ENCODE assay signal across 20 cellular contexts in genomic region chr22:44200855-44201550, GRCh38. TPM values are rescaled to one million over a fixed set of nuclear protein-coding genes. Genes with fewer than 3 reads are reported as not detected.
A peak's percentile ranks its signal among the peaks of the same experiment; 100 is the strongest.
DNase-seq lines count a peak whose midpoint lies in the region; ATAC-seq and TF ChIP-seq lines count a peak whose summit lies in the region.
"Had no signal": no experiment of that assay in that cellular context is flagged by ENCODE, and none has a peak within 500 bp of the region (broad histone marks: within the 10 kb centered on the region; RNA-seq: fewer than 3 reads in every experiment).

No MANE protein-coding gene starts in this region.

- TF ChIP-seq CTCF in activated CD8-positive, alpha-beta T cell treated with anti-CD3 and anti-CD28 coated beads for 36 hours (IDR thresholded peaks at IDR 0.05): no peak
- no peak for TF ChIP-seq CTCF in chondrocyte (IDR thresholded peaks at IDR 0.05)
- TF ChIP-seq CTCF in sigmoid colon (IDR thresholded peaks at IDR 0.05): no peak

- H3K36me3 ChIP-seq in H7 (replicated peaks; ENCODE audit: control insufficient read depth, insufficient read depth, low read length) (no peaks in the 10 kb centered on the region), sigmoid colon (no peaks in the 10 kb centered on the region)

- intact Hi-C loops in activated CD8-positive, alpha-beta T cell treated with anti-CD3 and anti-CD28 coated beads for 36 hours (cut with micrococcal nuclease): no loop called here
- intact Hi-C loops in sigmoid colon (cut with DNase I): no loop called here

- H3K27me3 Mint-ChIP-seq in activated CD8-positive, alpha-beta T cell treated with anti-CD3 and anti-CD28 coated beads, Interleukin-2, amount 10 ng/mL, durations not matched to agents 7 days and 5 days (ENCODE audit: low read depth): no peaks in the 10 kb centered on the region
- no peaks in the 10 kb centered on the region for H3K27me3 Mint-ChIP-seq in activated CD8-positive, alpha-beta T cell treated with anti-CD3 and anti-CD28 coated beads for 36 hours
- H3K27me3 Mint-ChIP-seq in chondrocyte (ENCODE audit: low read depth) (peaks cover 15% of the 10 kb centered on the region), T-helper 17 cell (no peaks in the 10 kb centered on the region)
- H3K27me3 Mint-ChIP-seq: activated CD4-positive, alpha-beta T cell treated with anti-CD3 and anti-CD28 coated beads for 36 hours had no signal

- H3K4me1 ChIP-seq in sigmoid colon: peaks cover 0 to 20% (median 11%) of the 10 kb centered on the region in 4 donors

- peaks cover 61% of the 10 kb centered on the region for H3K36me3 Mint-ChIP-seq in activated CD8-positive, alpha-beta T cell treated with anti-CD3 and anti-CD28 coated beads, Interleukin-2, amount 10 ng/mL, durations not matched to agents 7 days and 5 days (ENCODE audit: low read depth)
- H3K36me3 Mint-ChIP-seq in activated CD8-positive, alpha-beta T cell treated with anti-CD3 and anti-CD28 coated beads for 36 hours (ENCODE audit: low read depth): peaks cover 23% of the 10 kb centered on the region
- H3K36me3 Mint-ChIP-seq in chondrocyte (ENCODE audit: low read depth) (no peaks in the 10 kb centered on the region), T-helper 17 cell (ENCODE audit: low read depth) (peaks cover 15% of the 10 kb centered on the region)

- H3K4me3 ChIP-seq in H7 (ENCODE audit: insufficient read depth, low read depth, low read length) (no peak overlapping the region), sigmoid colon (no peak overlapping the region)
- H3K4me3 ChIP-seq: GM12878 had no signal

- ATAC-seq in activated CD8-positive, alpha-beta T cell treated with anti-CD3 and anti-CD28 coated beads, Interleukin-2, amount 10 ng/mL, durations not matched to agents 7 days and 5 days: no peak
- no peak for ATAC-seq in activated CD8-positive, alpha-beta T cell treated with anti-CD3 and anti-CD28 coated beads for 36 hours
- ATAC-seq in T-helper 17 cell: no peak
- ATAC-seq: activated CD4-positive, alpha-beta T cell treated with anti-CD3 and anti-CD28 coated beads for 36 hours; GM12878; natural killer cell had no signal

- peaks cover 24% of the 10 kb centered on the region for H3K4me1 Mint-ChIP-seq in activated CD8-positive, alpha-beta T cell treated with anti-CD3 and anti-CD28 coated beads, Interleukin-2, amount 10 ng/mL, durations not matched to agents 7 days and 5 days (ENCODE audit: low read depth)
- peaks cover 6% of the 10 kb centered on the region for H3K4me1 Mint-ChIP-seq in activated CD8-positive, alpha-beta T cell treated with anti-CD3 and anti-CD28 coated beads for 36 hours (ENCODE audit: low read depth)
- H3K4me1 Mint-ChIP-seq in chondrocyte (ENCODE audit: low read depth): peaks cover 22% of the 10 kb centered on the region
- H3K4me1 Mint-ChIP-seq in T-helper 17 cell: peaks cover 10% of the 10 kb centered on the region
- H3K4me1 Mint-ChIP-seq: activated CD4-positive, alpha-beta T cell treated with anti-CD3 and anti-CD28 coated beads for 36 hours had no signal

- POLR2A ChIA-PET in activated CD8-positive, alpha-beta T cell treated with anti-CD3 and anti-CD28 coated beads, Interleukin-2, amount 10 ng/mL, durations not matched to agents 7 days and 5 days (lab: Charles Lee): no interaction called here
- POLR2A ChIA-PET in activated CD8-positive, alpha-beta T cell treated with anti-CD3 and anti-CD28 coated beads for 36 hours (lab: Charles Lee): interaction anchor here (1.2 kb wide), 1 partner anchor 11 kb away, joined by 4 read pairs; no protein-coding TSS in a partner anchor

- H3K9me3 ChIP-seq in sigmoid colon (no peaks in the 10 kb centered on the region), T-helper 17 cell (ENCODE audit: control insufficient read depth, low read length, poor library complexity, severe bottlenecking) (no peaks in the 10 kb centered on the region)

- no peak for TF ChIP-seq POLR2A in sigmoid colon (IDR thresholded peaks at IDR 0.05)

- peak overlapping the region; percentile 55 for H3K27ac Mint-ChIP-seq in activated CD8-positive, alpha-beta T cell treated with anti-CD3 and anti-CD28 coated beads, Interleukin-2, amount 10 ng/mL, durations not matched to agents 7 days and 5 days
- no peak overlapping the region for H3K27ac Mint-ChIP-seq in activated CD8-positive, alpha-beta T cell treated with anti-CD3 and anti-CD28 coated beads for 36 hours
- H3K27ac Mint-ChIP-seq in chondrocyte (ENCODE audit: unreplicated experiment) (no peak overlapping the region), T-helper 17 cell (no peak overlapping the region)
- H3K27ac Mint-ChIP-seq: activated CD4-positive, alpha-beta T cell treated with anti-CD3 and anti-CD28 coated beads for 36 hours; progenitor cell of endocrine pancreas had no signal

- no peak overlapping the region for H3K4me3 Mint-ChIP-seq in activated CD8-positive, alpha-beta T cell treated with anti-CD3 and anti-CD28 coated beads, Interleukin-2, amount 10 ng/mL, durations not matched to agents 7 days and 5 days
- H3K4me3 Mint-ChIP-seq in activated CD8-positive, alpha-beta T cell treated with anti-CD3 and anti-CD28 coated beads for 36 hours: no peak overlapping the region
- H3K4me3 Mint-ChIP-seq in chondrocyte (ENCODE audit: unreplicated experiment) (no peak overlapping the region), T-helper 17 cell (no peak overlapping the region)
- H3K4me3 Mint-ChIP-seq: activated CD4-positive, alpha-beta T cell treated with anti-CD3 and anti-CD28 coated beads for 36 hours; natural killer cell had no signal

- H3K9me3 Mint-ChIP-seq in activated CD8-positive, alpha-beta T cell treated with anti-CD3 and anti-CD28 coated beads, Interleukin-2, amount 10 ng/mL, durations not matched to agents 7 days and 5 days (ENCODE audit: insufficient read depth): no peaks in the 10 kb centered on the region
- no peaks in the 10 kb centered on the region for H3K9me3 Mint-ChIP-seq in activated CD8-positive, alpha-beta T cell treated with anti-CD3 and anti-CD28 coated beads for 36 hours
- no peaks in the 10 kb centered on the region for H3K9me3 Mint-ChIP-seq in chondrocyte (ENCODE audit: low read depth)
- H3K9me3 Mint-ChIP-seq: natural killer cell had no signal

- DNase-seq in activated CD8-positive, alpha-beta T cell treated with anti-CD3 and anti-CD28 coated beads, Interleukin-2, amount 10 ng/mL, durations not matched to agents 7 days and 5 days: no peak
- no peak for DNase-seq in activated CD8-positive, alpha-beta T cell treated with anti-CD3 and anti-CD28 coated beads for 36 hours
- peak; percentile 45 for DNase-seq in H7
- peak; percentile 68 for DNase-seq in chondrocyte (ENCODE audit: low spot score)
- DNase-seq in sigmoid colon: peak; percentile 67
- DNase-seq in NCI-H2196 (lab: John Stamatoyannopoulos, UW; ENCODE audit: unreplicated experiment): no peak
- DNase-seq in stimulated activated naive CD4-positive, alpha-beta T cell treated with Interleukin-2 at 50 U/mL for 16 hours (lab: John Stamatoyannopoulos, UW): no peak
- no peak for DNase-seq in T-helper 17 cell
- DNase-seq: activated CD4-positive, alpha-beta T cell treated with anti-CD3 and anti-CD28 coated beads for 36 hours; activated T-cell treated with anti-CD3 and anti-CD28 coated beads for 4 hours; natural killer cell; NCI-H1436; NCI-H446 treated with DMSO at 0.1 percent for 48 hours; SHP77 treated with DMSO at 0.1 percent for 48 hours; stimulated activated CD4-positive, alpha-beta T cell treated with anti-CD3 and anti-CD28 coated beads, Interleukin-12 subunit alpha, Interleukin-12 subunit beta, amount 100 ng/mL, for 4 hours; stimulated activated naive CD4-positive, alpha-beta T cell had no signal

- CTCF ChIA-PET in activated CD8-positive, alpha-beta T cell treated with anti-CD3 and anti-CD28 coated beads, Interleukin-2, amount 10 ng/mL, durations not matched to agents 7 days and 5 days (lab: Charles Lee): no interaction called here
- CTCF ChIA-PET in activated CD8-positive, alpha-beta T cell treated with anti-CD3 and anti-CD28 coated beads for 36 hours (lab: Charles Lee): no interaction called here

- H3K27me3 ChIP-seq in H7 (ENCODE audit: control insufficient read depth, insufficient read depth, low read length) (no peaks in the 10 kb centered on the region), sigmoid colon (no peaks in the 10 kb centered on the region)

- H3K27ac ChIP-seq in sigmoid colon: no peak overlapping the region

- no peak for TF ChIP-seq EP300 in sigmoid colon (IDR thresholded peaks at IDR 0.05)

- WGBS in sigmoid colon, 2 donors: 62 to 77% methylated on average over 17 of the region's 17 CpGs

RNA-seq across cellular contexts. Expression of gene PARVG, which starts 20.3 kb away (rescaled TPM):
- total RNA-seq in activated CD8-positive, alpha-beta T cell treated with anti-CD3 and anti-CD28 coated beads, Interleukin-2, amount 10 ng/mL, durations not matched to agents 7 days and 5 days: 100 to 1,000 TPM; 175 to 186 TPM
- 10 to 100 TPM; 76.5 to 76.9 TPM for total RNA-seq in activated CD8-positive, alpha-beta T cell treated with anti-CD3 and anti-CD28 coated beads for 36 hours
- total RNA-seq in H7 (2014; rRNA removed; shearing (Covaris generic)): 0.21 TPM in 1 of 2 replicates, not detected in the other
- total RNA-seq in chondrocyte (0.15 to 0.27 TPM in 2 of 3 replicates, not detected in the other), sigmoid colon (10 to 100 TPM in 2 of 4 donors, 1 to 10 TPM in 2; 8.9 to 65.1 (median 12.3) TPM), T-helper 17 cell (10 to 100 TPM; 89.1 to 94.7 TPM)
- polyA plus RNA-seq in sigmoid colon: 10 to 100 TPM in 1 of 3 donors, 1 to 10 TPM in 2; 3.0 to 42.5 (median 4.4) TPM
- total RNA-seq: lung microvascular endothelial cell, progenitor cell of endocrine pancreas had no signal
- polyA plus RNA-seq: endothelial cell of umbilical vein had no signal

Comparison
In these comparisons a context has a peak if more than half of its experiments do, and no peak if none do; other contexts are left out.
1. DNase-seq: peak in H7 (single experiment), chondrocyte (single experiment) and sigmoid colon (single experiment); none in activated CD8-positive, alpha-beta T cell treated with anti-CD3 and anti-CD28 coated beads, Interleukin-2, amount 10 ng/mL, durations not matched to agents 7 days and 5 days (single experiment), activated CD8-positive, alpha-beta T cell treated with anti-CD3 and anti-CD28 coated beads for 36 hours (single experiment), NCI-H2196 (single experiment), stimulated activated naive CD4-positive, alpha-beta T cell treated with Interleukin-2 at 50 U/mL for 16 hours (single experiment) and T-helper 17 cell (0 of 3).